In genomic region chr1:239717097-239718051, GRCh38 we compare ENCODE assay signal across 18 cellular contexts.
DNase-seq lines count a peak whose midpoint lies in the region; ATAC-seq, FAIRE-seq and TF ChIP-seq lines count a peak whose summit lies in the region.
"Had no signal": no experiment of that assay in that cellular context is flagged by ENCODE, and none has a peak within 500 bp of the region (broad histone marks: within the 10 kb centered on the region; RNA-seq: fewer than 3 reads in every experiment).

No MANE protein-coding gene starts in this region.

- peak in 1 of 2 experiments; percentile 8 for DNase-seq in A549 (ENCODE audit: low read depth in 1 of 2, low spot score in 1 of 2)
- DNase-seq in HFFc6 = peak; percentile 52
- DNase-seq in T-helper 2 cell treated with Interferon-gamma antibody and Interleukin-4, amounts not matched to agents 5 μg/mL and 100 μg/mL, for 36 hours (ENCODE audit: low spot score) = peak; percentile 21
- DNase-seq in effector memory CD8-positive, alpha-beta T cell = no peak
- no peak for DNase-seq in stimulated activated CD4-positive, alpha-beta T cell treated with anti-CD3 and anti-CD28 coated beads, Interleukin-2, amount 100 ng/mL, for 48 hours
- no peak for DNase-seq in omental fat pad (ENCODE audit: low spot score)
- no peak for DNase-seq in head of caudate nucleus
- DNase-seq in NCI-H1048 (lab: John Stamatoyannopoulos, UW) = no peak
- DNase-seq: effector CD8-positive, alpha-beta T cell; foreskin keratinocyte; GDM1; GOT3; NCI-H510A treated with DMSO at 0.1 percent for 48 hours; uterus had no signal

- H3K4me1 Mint-ChIP-seq in HFFc6 (ENCODE audit: low read depth) = 0 out of 2 replicates have a peak, but pooled peaks cover 7% of the 10 kb centered on the region
- peaks cover 38% of the 10 kb centered on the region for H3K4me1 Mint-ChIP-seq in T-helper 2 cell treated with Interferon-gamma antibody and Interleukin-4, amounts not matched to agents 5 μg/mL and 100 μg/mL, for 36 hours (ENCODE audit: low read depth)
- H3K4me1 Mint-ChIP-seq in effector memory CD8-positive, alpha-beta T cell (ENCODE audit: low read depth in 2 of 2) = peaks cover 22 to 37% of the 10 kb centered on the region in 2 donors

- H3K27ac ChIP-seq in A549 = no peak overlapping the region
- H3K27ac ChIP-seq: foreskin keratinocyte, prostate gland, uterus had no signal

- H3K27me3 Mint-ChIP-seq in HFFc6 (ENCODE audit: insufficient read depth) = no peaks in the 10 kb centered on the region
- H3K27me3 Mint-ChIP-seq in T-helper 2 cell treated with Interferon-gamma antibody and Interleukin-4, amounts not matched to agents 5 μg/mL and 100 μg/mL, for 36 hours (ENCODE audit: low read depth) = no peaks in the 10 kb centered on the region
- no peaks in the 10 kb centered on the region for H3K27me3 Mint-ChIP-seq in effector memory CD8-positive, alpha-beta T cell
- H3K27me3 Mint-ChIP-seq: B cell had no signal

- no peak for FAIRE-seq in A549 (lab: Jason Lieb, UNC)
- FAIRE-seq: GM18507, TTC549 had no signal

- TF ChIP-seq RAD21 in A549 (conservative IDR thresholded peaks at IDR 0.05 in 1 of 2, IDR thresholded peaks at IDR 0.05 in 1 of 2) = no peak

- peak overlapping the region; percentile 54 for H3K4me2 ChIP-seq in A549

- WGBS in A549 (ENCODE audit: missing lambda C conversion rate) = 13% methylated on average over 8 of the region's 8 CpGs

- ATAC-seq in A549 (0 out of 6 replicates have a peak, but pooled peaks of 1 of the 2 experiments have one; percentile 54), omental fat pad (ENCODE audit: low FRiP score) (no peak)
- no peak for ATAC-seq in effector memory CD8-positive, alpha-beta T cell (replicated peaks)
- ATAC-seq: foreskin keratinocyte had no signal

- TF ChIP-seq CTCF in A549 (IDR thresholded peaks at IDR 0.05) = no peak
- TF ChIP-seq CTCF in HFFc6 (IDR thresholded peaks at IDR 0.05) = no peak
- TF ChIP-seq CTCF in omental fat pad (IDR thresholded peaks at IDR 0.05) = no peak

- TF ChIP-seq POLR2A in A549 (IDR thresholded peaks at IDR 0.05; ENCODE audit: low read length) = no peak

- CTCF ChIA-PET in A549 (lab: Yijun Ruan, JAX) = no interaction called here

- no peaks in the 10 kb centered on the region for H3K36me3 Mint-ChIP-seq in HFFc6 (ENCODE audit: low read depth)
- H3K36me3 Mint-ChIP-seq in T-helper 2 cell treated with Interferon-gamma antibody and Interleukin-4, amounts not matched to agents 5 μg/mL and 100 μg/mL, for 36 hours (ENCODE audit: low read depth) = no peaks in the 10 kb centered on the region
- H3K36me3 Mint-ChIP-seq in effector memory CD8-positive, alpha-beta T cell (ENCODE audit: insufficient read depth) = no peaks in the 10 kb centered on the region

- no peak for TF ChIP-seq EP300 in A549 (IDR thresholded peaks at IDR 0.05)

- H3K4me3 ChIP-seq in A549 = no peak overlapping the region
- H3K4me3 ChIP-seq: prostate gland, uterus had no signal

- H3K9me3 Mint-ChIP-seq in HFFc6 = no peaks in the 10 kb centered on the region; the same call in 1 of the 2 replicates
- no peaks in the 10 kb centered on the region for H3K9me3 Mint-ChIP-seq in T-helper 2 cell treated with Interferon-gamma antibody and Interleukin-4, amounts not matched to agents 5 μg/mL and 100 μg/mL, for 36 hours
- no peaks in the 10 kb centered on the region for H3K9me3 Mint-ChIP-seq in effector memory CD8-positive, alpha-beta T cell

- no peak overlapping the region for H3K27ac Mint-ChIP-seq in HFFc6
- H3K27ac Mint-ChIP-seq in T-helper 2 cell treated with Interferon-gamma antibody and Interleukin-4, amounts not matched to agents 5 μg/mL and 100 μg/mL, for 36 hours = peak overlapping the region; percentile 94
- peak overlapping the region in 1 of 2 donors; percentile 77 for H3K27ac Mint-ChIP-seq in effector memory CD8-positive, alpha-beta T cell
- H3K27ac Mint-ChIP-seq: B cell had no signal

- no peak overlapping the region for H3K4me3 Mint-ChIP-seq in HFFc6
- H3K4me3 Mint-ChIP-seq in T-helper 2 cell treated with Interferon-gamma antibody and Interleukin-4, amounts not matched to agents 5 μg/mL and 100 μg/mL, for 36 hours = no peak overlapping the region
- H3K4me3 Mint-ChIP-seq in effector memory CD8-positive, alpha-beta T cell = peak overlapping the region; percentile 76 to 80
- H3K4me3 Mint-ChIP-seq: B cell had no signal

- H3K4me1 ChIP-seq in A549 = peaks cover 11% of the 10 kb centered on the region
- H3K4me1 ChIP-seq: foreskin keratinocyte, prostate gland, uterus had no signal

- POLR2A ChIA-PET in A549 (lab: Yijun Ruan, JAX) = no interaction called here

- H3K9me3 ChIP-seq in A549 = no peaks in the 10 kb centered on the region
- H3K9me3 ChIP-seq: prostate gland, uterus had no signal

- intact Hi-C loops in head of caudate nucleus (cut with DNase I) = no loop called here

TF ChIP-seq in A549, 52 proteins besides CTCF, POLR2A, EP300 and RAD21:
- TF ChIP-seq JUNB (IDR thresholded peaks at IDR 0.05) = peak; percentile 50; the same call in 1 of the 2 replicates
- TF ChIP-seq NPAS2 (CRISPR knock-in tag; IDR thresholded peaks at IDR 0.05; ENCODE audit: borderline replicate concordance) = no peak

Comparison
In these comparisons a context has a peak if more than half of its experiments do, and no peak if none do; other contexts are left out.
1. DNase-seq: peak in HFFc6 (single experiment) and T-helper 2 cell treated with Interferon-gamma antibody and Interleukin-4, amounts not matched to agents 5 μg/mL and 100 μg/mL, for 36 hours (single experiment); none in effector memory CD8-positive, alpha-beta T cell (0 of 3), stimulated activated CD4-positive, alpha-beta T cell treated with anti-CD3 and anti-CD28 coated beads, Interleukin-2, amount 100 ng/mL, for 48 hours (0 of 2), omental fat pad (single experiment), head of caudate nucleus (0 of 42) and NCI-H1048 (single experiment).
2. H3K4me3 Mint-ChIP-seq: peak in effector memory CD8-positive, alpha-beta T cell (2 of 2); none in HFFc6 (single experiment) and T-helper 2 cell treated with Interferon-gamma antibody and Interleukin-4, amounts not matched to agents 5 μg/mL and 100 μg/mL, for 36 hours (single experiment).